21 cellular contexts compared by ENCODE assay signal in the genomic region with DNA sequence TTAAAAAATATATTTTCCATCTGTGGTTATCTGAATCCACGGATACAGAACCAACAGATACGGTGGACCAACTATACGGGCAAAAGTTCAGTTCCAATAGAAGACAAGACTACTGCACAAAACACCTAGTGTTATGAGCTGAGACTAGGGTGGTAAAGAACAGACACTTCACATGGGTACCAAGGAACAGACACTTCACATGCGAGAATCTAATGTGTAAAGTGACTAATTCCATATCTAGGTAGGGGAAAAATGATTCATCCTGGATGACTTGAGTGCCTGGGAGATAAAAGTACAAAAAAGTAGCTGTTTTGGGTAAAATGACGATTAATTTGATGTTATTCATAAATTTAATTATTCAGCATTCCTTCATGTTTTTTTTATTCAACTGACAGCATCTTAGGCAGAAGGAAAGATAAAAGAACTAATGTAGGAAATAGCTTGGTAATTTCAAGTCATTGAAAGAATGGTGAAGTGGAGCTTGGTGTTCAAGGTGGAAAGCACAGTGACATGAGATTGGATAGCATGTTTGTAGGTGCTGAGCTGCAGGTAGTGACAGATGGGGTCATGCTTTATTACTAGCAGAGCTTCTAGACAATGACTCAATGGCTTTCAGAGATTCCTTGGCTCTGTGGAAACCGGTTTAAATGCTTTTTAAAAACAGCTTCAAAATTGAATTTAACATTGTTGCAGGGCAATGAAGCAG. TPM values are rescaled to one million over a fixed set of nuclear protein-coding genes. Genes with fewer than 3 reads are reported as not detected.
A peak's percentile ranks its signal among the peaks of the same experiment; 100 is the strongest.
DNase-seq lines count a peak whose midpoint lies in the region; ATAC-seq, FAIRE-seq and TF ChIP-seq lines count a peak whose summit lies in the region.
"Had no signal": no experiment of that assay in that cellular context is flagged by ENCODE, and none has a peak within 500 bp of the region (broad histone marks: within the 10 kb centered on the region; RNA-seq: fewer than 3 reads in every experiment).

No MANE protein-coding gene starts in this region.

- H3K4me1 Mint-ChIP-seq in endodermal cell (peaks cover 61% of the 10 kb centered on the region), neural progenitor cell (peaks cover 36% of the 10 kb centered on the region)

- H3K9me3 ChIP-seq in SK-N-SH (no peaks in the 10 kb centered on the region), endodermal cell (ENCODE audit: control insufficient read depth, low read length) (no peaks in the 10 kb centered on the region), neural progenitor cell (ENCODE audit: low read depth) (no peaks in the 10 kb centered on the region)
- H3K9me3 ChIP-seq: vagina had no signal

- no peaks in the 10 kb centered on the region; the same call in 1 of the 2 replicates for H3K27me3 ChIP-seq in SK-N-SH (ENCODE audit: insufficient read depth)
- no peaks in the 10 kb centered on the region for H3K27me3 ChIP-seq in endodermal cell (ENCODE audit: control insufficient read depth, insufficient read depth, low read length, poor library complexity, severe bottlenecking)
- no peaks in the 10 kb centered on the region for H3K27me3 ChIP-seq in neural progenitor cell
- H3K27me3 ChIP-seq: hepatocyte, vagina had no signal

- CTCF ChIA-PET in SK-N-SH (lab: Yijun Ruan, JAX): interaction anchor here (0.6 to 1.4 kb wide), 3 partner anchors 17 to 180 kb away, joined by 3 to 6 read pairs (median 3); a partner anchor contains a TSS

- H3F3A ChIP-seq in SK-N-SH (replicated peaks; ENCODE audit: insufficient read depth) (no peaks in the 10 kb centered on the region), neural progenitor cell (ENCODE audit: low read depth) (no peaks in the 10 kb centered on the region)

- H3K36me3 Mint-ChIP-seq in endodermal cell (ENCODE audit: low read depth) (peaks cover 32% of the 10 kb centered on the region), neural progenitor cell (peaks cover 49% of the 10 kb centered on the region)
- H3K36me3 Mint-ChIP-seq: CD14-positive monocyte had no signal

- ATAC-seq in SK-N-SH treated with all-trans-retinoic acid at 6 μM for 48 hours: no peak
- peak; percentile 37 for ATAC-seq in HG02610 (IDR thresholded peaks at IDR 0.05; ENCODE audit: unreplicated experiment)
- no peak for ATAC-seq in HG03196 (IDR thresholded peaks at IDR 0.05; ENCODE audit: unreplicated experiment)
- ATAC-seq: left colon had no signal

- H4K20me1 ChIP-seq in SK-N-SH (ENCODE audit: insufficient read depth): no peaks in the 10 kb centered on the region
- H4K20me1 ChIP-seq in neural progenitor cell (ENCODE audit: low read depth): peaks cover 49% of the 10 kb centered on the region

- H3K9ac ChIP-seq in SK-N-SH (no peak overlapping the region), endodermal cell (ENCODE audit: extremely low read depth, low read length, poor library complexity, severe bottlenecking) (no peak overlapping the region), neural progenitor cell (no peak overlapping the region)
- H3K9ac ChIP-seq: parathyroid adenoma had no signal

- H3K79me2 ChIP-seq in SK-N-SH (ENCODE audit: insufficient read depth) (no peaks in the 10 kb centered on the region), neural progenitor cell (ENCODE audit: low read depth) (peaks cover 100% of the 10 kb centered on the region)
- H3K79me2 ChIP-seq: parathyroid adenoma had no signal

- H3K4me1 ChIP-seq in SK-N-SH (ENCODE audit: control insufficient read depth in 1 of 2, insufficient read depth in 2 of 2, low read depth in 1 of 2, low read length in 1 of 2) (peaks cover 0 to 2% of the 10 kb centered on the region in 2 experiments; a peak in 1 of 4 replicates), endodermal cell (ENCODE audit: control insufficient read depth, insufficient read depth, low read length) (peaks cover 4% of the 10 kb centered on the region), neural progenitor cell (peaks cover 32% of the 10 kb centered on the region)
- H3K4me1 ChIP-seq: parathyroid adenoma had no signal

- no peaks in the 10 kb centered on the region for H3K27me3 Mint-ChIP-seq in endodermal cell (ENCODE audit: insufficient read depth)
- no peaks in the 10 kb centered on the region for H3K27me3 Mint-ChIP-seq in neural progenitor cell (ENCODE audit: insufficient read depth, low read depth)

- H3K4me3 ChIP-seq in SK-N-SH (ENCODE audit: low read depth in 2 of 2, low read length in 1 of 2) (no peak overlapping the region), endodermal cell (ENCODE audit: low read length) (peak overlapping the region; percentile 4), neural progenitor cell (no peak overlapping the region)
- H3K4me3 ChIP-seq: hepatocyte, PC-9, skin epidermis, vagina had no signal

- H3K27ac Mint-ChIP-seq in endodermal cell (no peak overlapping the region), neural progenitor cell (no peak overlapping the region)
- H3K27ac Mint-ChIP-seq: CD14-positive monocyte had no signal

- H3K4me3 Mint-ChIP-seq in endodermal cell (no peak overlapping the region), neural progenitor cell (no peak overlapping the region)
- H3K4me3 Mint-ChIP-seq: CD14-positive monocyte had no signal

- H3K27ac ChIP-seq in SK-N-SH (ENCODE audit: low read depth in 2 of 2, low read length in 1 of 2) (no peak overlapping the region), endodermal cell (ENCODE audit: low read depth, low read length) (no peak overlapping the region), neural progenitor cell (no peak overlapping the region)
- H3K27ac ChIP-seq: hepatocyte, parathyroid adenoma, PC-9, vagina had no signal

- no peaks in the 10 kb centered on the region for H3K9me2 ChIP-seq in SK-N-SH

- POLR2A ChIA-PET in SK-N-SH (lab: Yijun Ruan, JAX): no interaction called here

- no peak overlapping the region for H3K4me2 ChIP-seq in SK-N-SH
- peak overlapping the region; percentile 17 for H3K4me2 ChIP-seq in neural progenitor cell
- H3K4me2 ChIP-seq: hepatocyte, PC-9 had no signal

- H3K9me3 Mint-ChIP-seq in endodermal cell: no peaks in the 10 kb centered on the region
- peaks cover 15% of the 10 kb centered on the region for H3K9me3 Mint-ChIP-seq in neural progenitor cell

- no peak for FAIRE-seq in GM19239 (lab: Jason Lieb, UNC)
- FAIRE-seq: A204.1 had no signal

- H2AFZ ChIP-seq in SK-N-SH (ENCODE audit: low read depth) (no peak overlapping the region), neural progenitor cell (replicated peaks) (no peak overlapping the region)
- H2AFZ ChIP-seq: hepatocyte, parathyroid adenoma, PC-9 had no signal

- 55% methylated on average over 6 of the region's 6 CpGs for WGBS in SK-N-SH (ENCODE audit: low lambda C conversion rate)
- 78 to 91% methylated on average over 3 to 6 of the region's 6 CpGs for WGBS in endodermal cell (ENCODE audit: insufficient coverage in 1 of 2, insufficient read length in 1 of 2), 2 experiments

- no peak for DNase-seq in SK-N-SH
- DNase-seq in endodermal cell: no peak
- no peak for DNase-seq in neural progenitor cell (ENCODE audit: low spot score)
- no peak for DNase-seq in GM19239 (ENCODE audit: insufficient read length, low spot score)
- no peak for DNase-seq in effector CD4-positive, alpha-beta T cell
- DNase-seq: activated CD8-positive, alpha-beta memory T cell treated with anti-CD3 and anti-CD28 coated beads for 24 hours; DMS79; left colon; MM.1S; NCI-H187; NCI-H524 treated with DMSO at 0.1 percent for 48 hours; PC-9 had no signal

- H3K36me3 ChIP-seq in SK-N-SH (replicated peaks in 1 of 2; ENCODE audit: control insufficient read depth in 1 of 2, insufficient read depth in 2 of 2, low read length in 1 of 2) (no peaks in the 10 kb centered on the region), endodermal cell (ENCODE audit: control insufficient read depth, insufficient read depth, low read length) (peaks cover 25% of the 10 kb centered on the region), neural progenitor cell (peaks cover 16% of the 10 kb centered on the region)
- H3K36me3 ChIP-seq: vagina had no signal

- TF ChIP-seq EP300 in SK-N-SH (IDR thresholded peaks at IDR 0.05; ENCODE audit: borderline replicate concordance in 1 of 2, low read depth in 1 of 2, low read length in 1 of 2): no peak

- TF ChIP-seq CTCF in SK-N-SH (IDR thresholded peaks at IDR 0.05) (no peak), endodermal cell (conservative IDR thresholded peaks at IDR 0.05) (no peak), neural progenitor cell (IDR thresholded peaks at IDR 0.05) (no peak)

- no peak for TF ChIP-seq RAD21 in SK-N-SH (IDR thresholded peaks at IDR 0.05; ENCODE audit: low read length)

TF ChIP-seq in SK-N-SH treated with all-trans-retinoic acid at 6 μM for 48 hours, 23 proteins besides CTCF, POLR2A, EP300 and RAD21:
- TF ChIP-seq ISL1 (CRISPR knock-in tag; IDR thresholded peaks at IDR 0.05) (peak; percentile 30; the same call in 1 of the 2 replicates), GLIS3 (CRISPR knock-in tag; IDR thresholded peaks at IDR 0.05) (no peak)

TF ChIP-seq in SK-N-SH, 30 proteins besides CTCF, POLR2A, EP300 and RAD21 (continues in another document):
- TF ChIP-seq GABPA (IDR thresholded peaks at IDR 0.05; ENCODE audit: low read depth) (no peak), RXRA (IDR thresholded peaks at IDR 0.05; ENCODE audit: borderline replicate concordance, low read depth) (no peak), CHD2 (IDR thresholded peaks at IDR 0.05; ENCODE audit: low read length, partially characterized antibody) (no peak), JUND (IDR thresholded peaks at IDR 0.05) (no peak)

RNA-seq across cellular contexts. Expression of a gene that starts 5.2 kb away (rescaled TPM):
- 1.0 and 1.1 TPM in 2 replicates for polyA plus RNA-seq in SK-N-SH (2012; rRNA removed)
- polyA plus RNA-seq in SK-N-SH (2012; cell fraction: cytosol; rRNA removed): 1.5 TPM in 2 replicates
- polyA plus RNA-seq in SK-N-SH (2012; cell fraction: nucleus; rRNA removed): 0.56 and 1.3 TPM in 2 replicates
- total RNA-seq in endodermal cell: 10 to 100 TPM; 49.2 to 58.6 TPM
- 72.1 TPM for polyA plus RNA-seq in endodermal cell (2013, experiment 1 of 2)
- polyA plus RNA-seq in endodermal cell (2013, experiment 2 of 2): 69.1 TPM
- 41.5 and 48.4 TPM in 2 replicates for total RNA-seq in neural progenitor cell (ENCODE audit: low replicate concordance)

RNA-seq across cellular contexts. Expression of a gene that starts 44.2 kb away (rescaled TPM):
- not detected in 2 replicates for polyA plus RNA-seq in SK-N-SH (2012; rRNA removed)
- not detected in 2 replicates for polyA plus RNA-seq in SK-N-SH (2012; cell fraction: cytosol; rRNA removed)
- not detected in 2 replicates for polyA plus RNA-seq in SK-N-SH (2012; cell fraction: nucleus; rRNA removed)
- under 1 TPM; 0.24 to 0.66 TPM for total RNA-seq in endodermal cell
- 0.18 TPM for polyA plus RNA-seq in endodermal cell (2013, experiment 1 of 2)
- polyA plus RNA-seq in endodermal cell (2013, experiment 2 of 2): 0.25 TPM
- 0.31 and 1.3 TPM in 2 replicates for total RNA-seq in neural progenitor cell (ENCODE audit: low replicate concordance)
- total RNA-seq: PC-9, vagina had no signal
- polyA plus RNA-seq: CD14-positive monocyte, hepatocyte had no signal
